In the genomic region with DNA sequence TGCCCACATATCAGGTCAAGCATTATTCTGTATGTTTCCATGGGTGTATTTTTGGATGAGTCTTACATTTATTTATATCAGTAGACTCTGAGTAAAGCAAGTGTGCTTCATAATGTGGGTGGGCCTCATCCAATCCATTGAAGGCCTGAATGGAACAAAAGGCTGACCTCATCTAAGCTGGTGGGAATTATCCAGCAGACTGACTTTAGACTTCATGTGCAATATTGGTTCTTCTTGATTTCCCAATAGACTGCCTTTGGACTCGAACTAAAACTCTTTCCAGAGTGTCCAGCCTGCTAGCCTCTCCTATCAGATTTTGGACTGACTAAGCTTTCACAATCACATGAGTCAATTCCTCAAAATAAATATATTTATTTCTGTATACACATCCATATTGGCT, we compare ENCODE assay signal across 17 cellular contexts.
"Had no signal": no experiment of that assay in that cellular context is flagged by ENCODE, and none has a peak within 500 bp of the region (broad histone marks: within the 10 kb centered on the region; RNA-seq: fewer than 3 reads in every experiment).

No MANE protein-coding gene starts in this region.

- H3K9me3 Mint-ChIP-seq: endodermal cell; stimulated activated naive B cell treated with anti-CD40 and anti-IgM and Interleukin-4, amounts not matched to agents 10 μg/mL and 1 μg/mL and 100 μg/mL, for 72 hours; T-cell had no signal

- H3K4me1 Mint-ChIP-seq: endodermal cell; natural killer cell; stimulated activated naive B cell treated with anti-CD40 and anti-IgM and Interleukin-4, amounts not matched to agents 10 μg/mL and 1 μg/mL and 100 μg/mL, for 72 hours had no signal

- H3K27ac ChIP-seq: cardiac muscle cell, heart right ventricle, neutrophil, parathyroid adenoma, tibial artery had no signal

- DNase-seq: activated CD4-positive, alpha-beta T cell treated with anti-CD3 and anti-CD28 coated beads, Interleukin-2, amount 50 U/mL, for 4 hours; activated CD4-positive, CD25-positive, alpha-beta regulatory T cell treated with anti-CD3 and anti-CD28 coated beads, Interleukin-2, amount 50 U/mL, for 72 hours; activated naive CD4-positive, alpha-beta T cell; activated T-cell treated with anti-CD3 and anti-CD28 coated beads for 4 hours; endodermal cell; heart right ventricle; left colon; mucosa of descending colon; natural killer cell; stimulated activated CD4-positive, alpha-beta T cell treated with anti-CD3 and anti-CD28 coated beads, Interleukin-4, amount 100 ng/mL, for 1 hour; stimulated activated naive B cell treated with anti-CD40 and anti-IgM and Interleukin-4, amounts not matched to agents 10 μg/mL and 1 μg/mL and 100 μg/mL, for 72 hours; T-cell; T-helper 9 cell; tibial artery had no signal

- H3K4me3 Mint-ChIP-seq: endodermal cell; natural killer cell; stimulated activated naive B cell treated with anti-CD40 and anti-IgM and Interleukin-4, amounts not matched to agents 10 μg/mL and 1 μg/mL and 100 μg/mL, for 72 hours; T-cell had no signal

- H3K36me3 Mint-ChIP-seq: natural killer cell; stimulated activated naive B cell treated with anti-CD40 and anti-IgM and Interleukin-4, amounts not matched to agents 10 μg/mL and 1 μg/mL and 100 μg/mL, for 72 hours; T-cell had no signal

- H2AFZ ChIP-seq: parathyroid adenoma had no signal

- H3K4me3 ChIP-seq: cardiac muscle cell, heart right ventricle, mucosa of descending colon, tibial artery had no signal

- H3K27me3 ChIP-seq: cardiac muscle cell, heart right ventricle, neutrophil, tibial artery had no signal

- H3K27me3 Mint-ChIP-seq: stimulated activated naive B cell treated with anti-CD40 and anti-IgM and Interleukin-4, amounts not matched to agents 10 μg/mL and 1 μg/mL and 100 μg/mL, for 72 hours; T-cell had no signal

- H3K36me3 ChIP-seq: cardiac muscle cell, heart right ventricle, neutrophil, tibial artery had no signal

- H3K4me1 ChIP-seq: heart right ventricle, parathyroid adenoma, tibial artery had no signal

- H3K9ac ChIP-seq: parathyroid adenoma had no signal

- H3K9me3 ChIP-seq: heart right ventricle, mucosa of descending colon, neutrophil, tibial artery had no signal

- H3K27ac Mint-ChIP-seq: endodermal cell; natural killer cell; stimulated activated naive B cell treated with anti-CD40 and anti-IgM and Interleukin-4, amounts not matched to agents 10 μg/mL and 1 μg/mL and 100 μg/mL, for 72 hours; T-cell had no signal
